ENCODE assay signal across 8 cellular contexts in the genomic region with DNA sequence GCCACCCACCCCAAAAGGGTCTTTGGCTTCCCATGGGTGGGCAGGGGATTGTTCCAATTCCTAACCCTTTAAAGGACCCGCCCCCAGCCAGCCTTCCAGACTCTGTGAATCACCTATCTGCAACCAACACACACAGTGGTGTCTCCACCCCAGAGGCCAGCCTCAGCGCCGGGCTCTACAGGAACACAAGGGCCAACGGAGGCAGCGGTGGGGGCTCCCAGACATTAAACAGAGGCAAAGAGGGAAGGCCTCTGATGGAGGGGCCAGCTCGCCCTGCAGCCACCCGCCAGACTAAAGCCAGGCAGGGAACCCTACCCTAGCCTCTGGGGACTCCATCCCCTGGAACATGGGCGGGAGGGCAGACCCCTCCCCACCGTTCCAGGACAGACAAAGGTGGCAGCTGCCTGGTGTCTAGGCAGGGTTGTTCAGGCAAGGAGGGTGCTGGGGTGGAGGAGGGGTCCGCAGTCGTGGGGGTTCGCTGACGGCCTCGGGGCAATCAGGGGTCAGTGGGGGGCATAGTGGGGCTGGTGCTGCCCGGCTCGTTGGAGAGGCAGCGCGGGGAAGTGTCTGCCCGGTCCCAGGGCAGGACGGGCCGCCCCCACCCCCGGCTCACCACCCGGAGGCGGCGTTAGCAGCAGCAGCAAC. TPM values are rescaled to one million over a fixed set of nuclear protein-coding genes. Genes with fewer than 3 reads are reported as not detected.
DNase-seq lines count a peak whose midpoint lies in the region; ATAC-seq and TF ChIP-seq lines count a peak whose summit lies in the region.

No MANE protein-coding gene starts in this region.

- H3K27me3 ChIP-seq in heart left ventricle (no peaks in the 10 kb centered on the region), prostate gland (replicated peaks; ENCODE audit: insufficient read depth) (no peaks in the 10 kb centered on the region)

- peak overlapping the region; percentile 47 to 86 (median 74) for H3K4me3 ChIP-seq in heart left ventricle
- H3K4me3 ChIP-seq in prostate gland: peak overlapping the region; percentile 74 to 77

- no peaks in the 10 kb centered on the region for H3K27me3 Mint-ChIP-seq in T-helper 1 cell treated with Interleukin-12 subunit alpha and Interleukin-12 subunit beta and Interleukin-4 antibody, amounts not matched to agents 30 μg/mL and 1 μg/mL, for 36 hours (ENCODE audit: low read depth)
- H3K27me3 Mint-ChIP-seq in activated T-helper 17 cell treated with anti-CD3 and anti-CD28 coated beads, Interleukin-2, amount 50 U/mL, for 72 hours: no peaks in the 10 kb centered on the region

- intact Hi-C loops in heart left ventricle (cut with DNase I) (loop anchor here in 8 of 10 donors (1.0 to 5.0 kb wide), 5 partner anchors 31 to 44 kb away; a partner anchor contains a TSS), prostate gland (cut with DNase I) (no loop called here)

- DNase-seq in T-helper 1 cell (no peak), heart left ventricle (peak; percentile 33 to 72 (median 59)), prostate gland (ENCODE audit: low spot score) (peak; percentile 42), NCI-H2029 treated with DMSO at 0.1 percent for 48 hours (lab: John Stamatoyannopoulos, UW) (no peak)

- peak overlapping the region; percentile 72 for H3K27ac Mint-ChIP-seq in T-helper 1 cell treated with Interleukin-12 subunit alpha and Interleukin-12 subunit beta and Interleukin-4 antibody, amounts not matched to agents 30 μg/mL and 1 μg/mL, for 36 hours
- peak overlapping the region; percentile 79 for H3K27ac Mint-ChIP-seq in activated T-helper 17 cell treated with anti-CD3 and anti-CD28 coated beads, Interleukin-2, amount 50 U/mL, for 72 hours

- H3K4me3 Mint-ChIP-seq in T-helper 1 cell treated with Interleukin-12 subunit alpha and Interleukin-12 subunit beta and Interleukin-4 antibody, amounts not matched to agents 30 μg/mL and 1 μg/mL, for 36 hours: peak overlapping the region; percentile 78
- H3K4me3 Mint-ChIP-seq in activated T-helper 17 cell treated with anti-CD3 and anti-CD28 coated beads, Interleukin-2, amount 50 U/mL, for 72 hours: peak overlapping the region; percentile 79

- no peak for ATAC-seq in activated T-helper 17 cell treated with anti-CD3 and anti-CD28 coated beads, Interleukin-2, amount 50 U/mL, for 72 hours (replicated peaks)
- ATAC-seq in heart left ventricle: peak; percentile 12 to 64 (median 42)
- ATAC-seq in GM18867 (IDR thresholded peaks at IDR 0.05; ENCODE audit: unreplicated experiment): no peak
- no peak for ATAC-seq in GM19455 (IDR thresholded peaks at IDR 0.05; ENCODE audit: unreplicated experiment)

- H3K27ac ChIP-seq in heart left ventricle: peak overlapping the region; percentile 82 to 98 (median 96)
- peak overlapping the region; percentile 93 to 97 for H3K27ac ChIP-seq in prostate gland

- peaks cover 22% of the 10 kb centered on the region for H3K36me3 Mint-ChIP-seq in T-helper 1 cell treated with Interleukin-12 subunit alpha and Interleukin-12 subunit beta and Interleukin-4 antibody, amounts not matched to agents 30 μg/mL and 1 μg/mL, for 36 hours (ENCODE audit: low read depth)
- H3K36me3 Mint-ChIP-seq in activated T-helper 17 cell treated with anti-CD3 and anti-CD28 coated beads, Interleukin-2, amount 50 U/mL, for 72 hours (ENCODE audit: low read depth): peaks cover 9% of the 10 kb centered on the region

- no peaks in the 10 kb centered on the region for H3K9me3 ChIP-seq in heart left ventricle
- H3K9me3 ChIP-seq in prostate gland: no peaks in the 10 kb centered on the region

- TF ChIP-seq CTCF in heart left ventricle (IDR thresholded peaks at IDR 0.05) (no peak), prostate gland (IDR thresholded peaks at IDR 0.05) (no peak)

- peaks cover 6 to 37% (median 27%) of the 10 kb centered on the region in 12 donors for H3K4me1 ChIP-seq in heart left ventricle
- peaks cover 10% of the 10 kb centered on the region for H3K4me1 ChIP-seq in prostate gland (replicated peaks)

- TF ChIP-seq POLR2A in heart left ventricle (IDR thresholded peaks at IDR 0.05) (no peak), prostate gland (IDR thresholded peaks at IDR 0.05) (peak; percentile 50)

- H3K36me3 ChIP-seq in heart left ventricle (peaks cover 0 to 24% (median 8%) of the 10 kb centered on the region in 9 donors), prostate gland (no peaks in the 10 kb centered on the region)

- WGBS in heart left ventricle, 4 donors: 10 to 45% (median 19%) methylated on average over 4 to 25 of the region's 25 CpGs
- WGBS in prostate gland: 5% methylated on average over 15 of the region's 25 CpGs

- H3K9me3 Mint-ChIP-seq in T-helper 1 cell treated with Interleukin-12 subunit alpha and Interleukin-12 subunit beta and Interleukin-4 antibody, amounts not matched to agents 30 μg/mL and 1 μg/mL, for 36 hours: no peaks in the 10 kb centered on the region
- no peaks in the 10 kb centered on the region for H3K9me3 Mint-ChIP-seq in activated T-helper 17 cell treated with anti-CD3 and anti-CD28 coated beads, Interleukin-2, amount 50 U/mL, for 72 hours

- peaks cover 50% of the 10 kb centered on the region for H3K4me1 Mint-ChIP-seq in T-helper 1 cell treated with Interleukin-12 subunit alpha and Interleukin-12 subunit beta and Interleukin-4 antibody, amounts not matched to agents 30 μg/mL and 1 μg/mL, for 36 hours (ENCODE audit: low read depth)
- peaks cover 32% of the 10 kb centered on the region for H3K4me1 Mint-ChIP-seq in activated T-helper 17 cell treated with anti-CD3 and anti-CD28 coated beads, Interleukin-2, amount 50 U/mL, for 72 hours

RNA-seq across cellular contexts. Expression of gene SHISA5, which starts 0.4 kb away (rescaled TPM):
- total RNA-seq in activated T-helper 17 cell treated with anti-CD3 and anti-CD28 coated beads, Interleukin-2, amount 50 U/mL, for 72 hours: 100 to 1,000 TPM; 112 to 113 TPM
- total RNA-seq in heart left ventricle (100 to 1,000 TPM in 2 of 9 donors, 10 to 100 TPM in 7; 38.6 to 124 (median 54.6) TPM), prostate gland (100 to 1,000 TPM; 152 to 231 TPM)
- 10 to 100 TPM; 25.8 to 68.5 TPM for polyA plus RNA-seq in heart left ventricle

RNA-seq across cellular contexts. Expression of gene PFKFB4, which starts 53.1 kb away (rescaled TPM):
- total RNA-seq in activated T-helper 17 cell treated with anti-CD3 and anti-CD28 coated beads, Interleukin-2, amount 50 U/mL, for 72 hours: 100 to 1,000 TPM in 1 of 2 donors, 10 to 100 TPM in 1; 52.5 to 277 TPM
- total RNA-seq in heart left ventricle (1 to 10 TPM in 5 of 9 donors, under 1 TPM in 4; 0.44 to 9.1 (median 1.0) TPM), prostate gland (10 to 100 TPM in 1 of 2 donors, 1 to 10 TPM in 1; 9.9 to 89.0 TPM)
- 1 to 10 TPM; 1.2 to 1.3 TPM for polyA plus RNA-seq in heart left ventricle

RNA-seq across cellular contexts. Expression of gene ATRIP, which starts 57.0 kb away (rescaled TPM):
- total RNA-seq in activated T-helper 17 cell treated with anti-CD3 and anti-CD28 coated beads, Interleukin-2, amount 50 U/mL, for 72 hours: 10 to 100 TPM; 10.5 to 14.9 TPM
- 1 to 10 TPM; 2.1 to 5.0 (median 3.6) TPM for total RNA-seq in heart left ventricle
- 1 to 10 TPM; 2.6 to 5.1 TPM for polyA plus RNA-seq in heart left ventricle
- 10 to 100 TPM in 1 of 2 donors, 1 to 10 TPM in 1; 7.7 to 16.5 TPM for total RNA-seq in prostate gland

Comparison
In these comparisons a context has a peak if more than half of its experiments do, and no peak if none do; other contexts are left out.
1. DNase-seq: peak in heart left ventricle (5 of 5) and prostate gland (single experiment); none in T-helper 1 cell (0 of 5) and NCI-H2029 treated with DMSO at 0.1 percent for 48 hours (single experiment).
2. ATAC-seq: peak in heart left ventricle (4 of 4); none in activated T-helper 17 cell treated with anti-CD3 and anti-CD28 coated beads, Interleukin-2, amount 50 U/mL, for 72 hours (single experiment), GM18867 (single experiment) and GM19455 (single experiment).